Comparison of ENCODE assay signal across 8 cellular contexts in the genomic region with DNA sequence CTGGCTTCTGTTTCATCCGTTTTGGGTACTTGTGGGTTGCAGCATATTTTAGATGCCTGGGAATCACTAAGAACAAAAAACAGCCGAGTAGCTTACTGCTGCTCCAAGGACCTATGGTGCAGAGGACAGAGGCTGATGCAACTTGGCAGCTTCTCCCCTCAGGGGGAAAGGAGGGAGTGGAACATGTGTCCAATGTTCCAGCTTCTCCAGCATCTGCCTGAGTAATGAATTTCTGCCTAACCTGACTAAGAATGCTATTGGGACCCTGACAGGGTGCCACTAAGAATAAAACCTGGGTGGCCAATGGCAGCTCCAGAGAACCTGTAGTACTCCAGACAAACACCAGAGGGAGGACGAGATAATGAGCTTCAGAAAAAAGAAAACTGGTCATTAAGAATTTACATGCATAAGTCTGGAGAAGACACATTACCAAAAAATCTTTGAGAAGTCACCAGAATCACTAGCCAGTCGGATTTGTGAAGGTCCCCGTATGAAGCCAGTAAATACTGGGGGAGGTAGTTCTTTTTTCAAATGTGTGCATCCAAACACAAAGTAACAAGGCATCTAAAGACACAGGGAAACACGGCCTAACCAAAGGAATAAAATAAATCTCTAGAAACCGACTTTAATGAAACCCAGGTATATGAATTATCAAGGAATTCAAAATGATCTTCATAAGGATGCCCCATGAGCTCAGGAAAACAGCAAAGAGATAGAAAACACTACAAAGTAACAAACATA.
A peak's percentile ranks its signal among the peaks of the same experiment; 100 is the strongest.
DNase-seq lines count a peak whose midpoint lies in the region; ATAC-seq and TF ChIP-seq lines count a peak whose summit lies in the region.

No MANE protein-coding gene starts in this region.

- intact Hi-C loops in posterior vena cava (cut with DNase I): no loop called here

- no peaks in the 10 kb centered on the region for H3K4me1 Mint-ChIP-seq in effector memory CD8-positive, alpha-beta T cell (ENCODE audit: low read depth in 2 of 2)
- H3K4me1 Mint-ChIP-seq in nephron progenitor cell: peaks cover 7% of the 10 kb centered on the region

- H3K9me3 Mint-ChIP-seq in effector memory CD8-positive, alpha-beta T cell: no peaks in the 10 kb centered on the region
- peaks cover 13% of the 10 kb centered on the region for H3K9me3 Mint-ChIP-seq in nephron progenitor cell

- DNase-seq in EH (ENCODE audit: low read depth) (peak; percentile 51), HPDE6-E6E7 (ENCODE audit: extremely low spot score) (peak; percentile 9), WERI-Rb-1 (peak; percentile 21), nephron progenitor cell (peak; percentile 6), amygdala (lab: John Stamatoyannopoulos, UW) (no peak), posterior vena cava (ENCODE audit: low spot score) (no peak)
- DNase-seq in effector memory CD8-positive, alpha-beta T cell: peak; percentile 44 to 61 (median 49)

- no peaks in the 10 kb centered on the region for H3K27me3 Mint-ChIP-seq in effector memory CD8-positive, alpha-beta T cell
- H3K27me3 Mint-ChIP-seq in nephron progenitor cell (ENCODE audit: low read depth, poor library complexity): no peaks in the 10 kb centered on the region

- no peak overlapping the region for H3K4me3 ChIP-seq in WERI-Rb-1 (ENCODE audit: low read depth, low read length)

- H3K27ac Mint-ChIP-seq in effector memory CD8-positive, alpha-beta T cell: no peak overlapping the region
- H3K27ac Mint-ChIP-seq in nephron progenitor cell: no peak overlapping the region

- no peaks in the 10 kb centered on the region for H3K27me3 ChIP-seq in WERI-Rb-1 (ENCODE audit: insufficient read depth, low read depth, severe bottlenecking)

- H3K9me3 ChIP-seq in WERI-Rb-1 (ENCODE audit: severe bottlenecking): no peaks in the 10 kb centered on the region

- no peaks in the 10 kb centered on the region for H3K36me3 Mint-ChIP-seq in effector memory CD8-positive, alpha-beta T cell (ENCODE audit: insufficient read depth)
- H3K36me3 Mint-ChIP-seq in nephron progenitor cell (ENCODE audit: low read depth): no peaks in the 10 kb centered on the region

- TF ChIP-seq CTCF in WERI-Rb-1 (IDR thresholded peaks at IDR 0.05; ENCODE audit: low read depth, low read length) (peak; percentile 41; the same call in 1 of the 2 replicates), nephron progenitor cell (IDR thresholded peaks at IDR 0.05) (peak; percentile 40)

- H3K36me3 ChIP-seq in WERI-Rb-1: no peaks in the 10 kb centered on the region

- no peak overlapping the region for H3K4me3 Mint-ChIP-seq in effector memory CD8-positive, alpha-beta T cell
- H3K4me3 Mint-ChIP-seq in nephron progenitor cell: no peak overlapping the region

- H3K27ac ChIP-seq in WERI-Rb-1: no peak overlapping the region

- ATAC-seq in GM19468 (IDR thresholded peaks at IDR 0.05; ENCODE audit: extremely low read depth, unreplicated experiment): peak; percentile 63
- ATAC-seq in effector memory CD8-positive, alpha-beta T cell (replicated peaks): peak; percentile 48

Comparison
In these comparisons a context has a peak if more than half of its experiments do, and no peak if none do; other contexts are left out.
1. DNase-seq: peak in EH (single experiment), HPDE6-E6E7 (single experiment), WERI-Rb-1 (single experiment), effector memory CD8-positive, alpha-beta T cell (3 of 3) and nephron progenitor cell (single experiment); none in amygdala (0 of 56) and posterior vena cava (single experiment).